21 cellular contexts compared by ENCODE assay signal in the genomic region with DNA sequence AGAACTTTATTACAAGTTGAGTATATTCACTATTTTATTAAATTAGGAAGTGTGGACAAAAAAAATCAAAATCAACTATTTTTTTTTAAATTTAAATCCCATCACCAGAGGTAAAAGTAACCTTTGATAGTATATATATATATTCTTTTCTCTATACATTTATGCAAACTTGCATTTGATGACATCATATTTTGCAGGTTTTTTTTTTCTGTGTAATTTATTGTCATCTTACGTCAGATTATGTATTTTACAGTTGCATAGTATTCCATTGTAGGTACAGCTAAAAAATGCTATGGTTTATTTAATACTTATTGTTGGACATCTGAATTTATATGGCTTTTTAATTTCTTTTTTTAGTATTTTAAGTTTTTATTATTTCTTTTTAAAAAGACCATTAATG.
"Had no signal": no experiment of that assay in that cellular context is flagged by ENCODE, and none has a peak within 500 bp of the region (broad histone marks: within the 10 kb centered on the region; RNA-seq: fewer than 3 reads in every experiment).

No MANE protein-coding gene starts in this region.

- DNase-seq: IMR-90, Kasumi-1, MM.1S, NCI-H1092 treated with DMSO at 0.1 percent for 48 hours, NCI-H1436, NCI-H187, NCI-H2029, NCI-H2081 treated with DMSO at 0.1 percent for 48 hours, NCI-H2171, NCI-H226, NCI-H446, NCI-H510A, NCI-H524 treated with DMSO at 0.1 percent for 48 hours, NCI-H69, NCI-H774, SHP77 treated with DMSO at 0.1 percent for 48 hours had no signal

- H3K27me3 ChIP-seq: SJSA1 had no signal

- H3K4me2 ChIP-seq: KMS-11 had no signal

- H3K9me3 ChIP-seq: SJSA1 had no signal

- H3K9ac ChIP-seq: KMS-11 had no signal

- H3K27ac ChIP-seq: KMS-11, SJSA1, SK-N-MC had no signal

- ATAC-seq: Panc1, Right ventricle myocardium inferior had no signal

- H3K4me3 ChIP-seq: SJSA1, SK-N-MC had no signal
